ENCODE assay signal across 8 cellular contexts in genomic region chr19:2427323-2428026, GRCh38. TPM values are rescaled to one million over a fixed set of nuclear protein-coding genes. Genes with fewer than 3 reads are reported as not detected.
A peak's percentile ranks its signal among the peaks of the same experiment; 100 is the strongest.
DNase-seq lines count a peak whose midpoint lies in the region; ATAC-seq and TF ChIP-seq lines count a peak whose summit lies in the region.

Gene TIMM13, minus strand, starts transcription at chr19:2427586. Its CDS starts 53 bp downstream, at chr19:2427533.

- TF ChIP-seq CTCF in GM10266 (IDR thresholded peaks at IDR 0.05; ENCODE audit: control insufficient read depth, insufficient read depth, low read depth, missing control alignments) (no peak), suprapubic skin (IDR thresholded peaks at IDR 0.05) (no peak)

- H3K27me3 ChIP-seq in suprapubic skin, result no peaks in the 10 kb centered on the region

- peak in 1 of 2 donors; percentile 41 for TF ChIP-seq POLR2A in suprapubic skin (IDR thresholded peaks at IDR 0.05)

- no peaks in the 10 kb centered on the region for H3K27me3 Mint-ChIP-seq in activated naive CD4-positive, alpha-beta T cell treated with anti-CD3 and anti-CD28 coated beads, Interleukin-2, amount 50 U/mL, for 24 hours

- peak within 1 kb of the TSS; percentile 98 for H3K27ac ChIP-seq in suprapubic skin

- H3K4me3 ChIP-seq in suprapubic skin, result peak within 1 kb of the TSS; percentile 86

- H3K9me3 ChIP-seq in suprapubic skin, result no peaks in the 10 kb centered on the region

- H3K27ac Mint-ChIP-seq in activated naive CD4-positive, alpha-beta T cell treated with anti-CD3 and anti-CD28 coated beads, Interleukin-2, amount 50 U/mL, for 24 hours, result peak within 1 kb of the TSS; percentile 99

- peaks cover 11% of the 10 kb centered on the region for H3K4me1 Mint-ChIP-seq in activated naive CD4-positive, alpha-beta T cell treated with anti-CD3 and anti-CD28 coated beads, Interleukin-2, amount 50 U/mL, for 24 hours

- WGBS in suprapubic skin, result 0% methylated on average over 55 of the region's 84 CpGs

- TF ChIP-seq EP300 in suprapubic skin (IDR thresholded peaks at IDR 0.05), result no peak

- peaks cover 3% of the 10 kb centered on the region for H3K36me3 Mint-ChIP-seq in activated naive CD4-positive, alpha-beta T cell treated with anti-CD3 and anti-CD28 coated beads, Interleukin-2, amount 50 U/mL, for 24 hours

- H3K4me1 ChIP-seq in suprapubic skin, result peaks cover 41% of the 10 kb centered on the region

- peak within 1 kb of the TSS; percentile 96 for H3K4me3 Mint-ChIP-seq in activated naive CD4-positive, alpha-beta T cell treated with anti-CD3 and anti-CD28 coated beads, Interleukin-2, amount 50 U/mL, for 24 hours

- peak; percentile 64 for ATAC-seq in HG02623 (IDR thresholded peaks at IDR 0.05; ENCODE audit: unreplicated experiment)

- peaks cover 24% of the 10 kb centered on the region for H3K36me3 ChIP-seq in suprapubic skin

- peak; percentile 98 for DNase-seq in GM10266 (ENCODE audit: extremely low spot score)
- DNase-seq in NCI-H1105 (lab: John Stamatoyannopoulos, UW), result peak; percentile 97
- peak; percentile 86 for DNase-seq in SKM-1 (lab: John Stamatoyannopoulos, UW; ENCODE audit: unreplicated experiment)
- DNase-seq in globus pallidus (ENCODE audit: low spot score), result peak; percentile 95
- DNase-seq in occipital lobe (lab: John Stamatoyannopoulos, UW), result peak; percentile 92
- peak; percentile 97 to 99 for DNase-seq in suprapubic skin (ENCODE audit: low spot score in 2 of 2)

- no peaks in the 10 kb centered on the region for H3K9me3 Mint-ChIP-seq in activated naive CD4-positive, alpha-beta T cell treated with anti-CD3 and anti-CD28 coated beads, Interleukin-2, amount 50 U/mL, for 24 hours

RNA-seq across cellular contexts. Expression of gene TIMM13, which starts in this region (rescaled TPM):
- total RNA-seq in occipital lobe (16.2 TPM), suprapubic skin (10 to 100 TPM; 22.1 to 48.6 (median 46.6) TPM)

Comparison
In these comparisons a context has a peak if more than half of its experiments do, and no peak if none do; other contexts are left out.
1. Peak in every context shown above with its lines: DNase-seq, ATAC-seq, H3K4me3 ChIP-seq and H3K27ac ChIP-seq.